ENCODE assay signal across 1 cellular context in genomic region chr4:60847614-60848013, GRCh38.
TF ChIP-seq lines count a peak whose summit lies in the region.

No MANE protein-coding gene starts in this region.

TF ChIP-seq in HepG2, 621 proteins besides CTCF, POLR2A, EP300 and RAD21 (continued from another document):
- TF ChIP-seq PAXIP1 (CRISPR knock-in tag; conservative IDR thresholded peaks at IDR 0.05) (no peak), HOXD1 (CRISPR knock-in tag; IDR thresholded peaks at IDR 0.05) (no peak), SMAD9 (CRISPR knock-in tag; IDR thresholded peaks at IDR 0.05) (no peak), ZNF691 (CRISPR knock-in tag; IDR thresholded peaks at IDR 0.05; ENCODE audit: borderline replicate concordance, low read depth) (no peak)
